ENCODE assay signal across 25 cellular contexts in the genomic region with DNA sequence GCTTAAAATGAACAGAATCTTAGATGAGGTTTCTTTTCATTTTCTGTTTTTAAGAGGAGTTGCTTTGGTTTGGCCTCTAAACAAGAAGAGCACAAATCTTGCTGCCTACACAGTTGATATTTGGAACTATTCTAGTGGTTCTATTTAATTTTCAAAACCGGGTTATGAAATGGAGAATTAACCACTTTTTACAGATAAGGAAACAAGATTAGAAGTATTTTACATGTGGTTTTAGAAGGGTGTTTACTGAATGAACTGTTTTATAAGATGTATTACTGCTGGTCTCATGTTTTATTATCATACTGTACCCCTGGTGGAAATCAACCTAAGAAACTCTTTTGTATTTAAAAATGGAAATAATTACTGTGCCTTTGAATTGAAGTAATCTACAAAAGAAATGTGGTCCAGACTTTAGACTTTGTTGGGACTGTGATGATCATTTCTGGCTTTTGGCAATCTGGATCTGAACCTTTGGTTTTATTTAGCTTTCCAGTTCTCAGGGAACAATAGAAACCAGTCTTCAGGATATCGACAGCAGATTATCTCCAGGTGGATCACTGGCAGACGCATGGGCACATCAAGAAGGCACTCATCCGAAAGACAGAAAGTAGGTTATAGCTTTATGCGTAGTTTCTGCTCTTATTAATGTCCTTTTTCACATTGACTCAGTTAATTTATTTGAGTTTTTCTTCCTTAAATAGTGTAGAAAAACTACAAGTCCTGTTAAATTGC. TPM values are rescaled to one million over a fixed set of nuclear protein-coding genes. Genes with fewer than 3 reads are reported as not detected.
A peak's percentile ranks its signal among the peaks of the same experiment; 100 is the strongest.
DNase-seq lines count a peak whose midpoint lies in the region; ATAC-seq and TF ChIP-seq lines count a peak whose summit lies in the region.
"Had no signal": no experiment of that assay in that cellular context is flagged by ENCODE, and none has a peak within 500 bp of the region (broad histone marks: within the 10 kb centered on the region; RNA-seq: fewer than 3 reads in every experiment).

No MANE protein-coding gene starts in this region.

- CTCF ChIA-PET in activated CD4-positive, alpha-beta T cell treated with anti-CD3 and anti-CD28 coated beads, Interleukin-2, amount 10 ng/mL, durations not matched to agents 7 days and 5 days (lab: Charles Lee), result interaction anchor here (0.6 kb wide), 1 partner anchor 631 kb away, joined by 3 read pairs; no protein-coding TSS in a partner anchor
- CTCF ChIA-PET in CD4-positive, alpha-beta memory T cell (lab: Charles Lee; ENCODE audit: partially characterized antibody), result interaction anchor here (0.9 to 1.3 kb wide), 2 partner anchors 10 to 11 kb away, joined by 3 to 4 read pairs; no protein-coding TSS in a partner anchor
- CTCF ChIA-PET in OCI-LY7 (lab: Charles Lee; ENCODE audit: unreplicated experiment), result no interaction called here
- CTCF ChIA-PET in Calu3 (lab: Charles Lee), result no interaction called here

- WGBS in endodermal cell (ENCODE audit: insufficient coverage in 1 of 2, insufficient read length in 1 of 2), 2 experiments, result 90 to 100% methylated on average over 4 to 5 of the region's 5 CpGs
- 68 to 70% methylated on average over 5 of the region's 5 CpGs for WGBS in upper lobe of left lung, 2 donors

- no peaks in the 10 kb centered on the region for H3K27me3 Mint-ChIP-seq in activated CD4-positive, alpha-beta T cell treated with anti-CD3 and anti-CD28 coated beads, Interleukin-2, amount 10 ng/mL, durations not matched to agents 7 days and 5 days
- H3K27me3 Mint-ChIP-seq in CD4-positive, alpha-beta memory T cell, result no peaks in the 10 kb centered on the region
- H3K27me3 Mint-ChIP-seq in endodermal cell (ENCODE audit: insufficient read depth) (no peaks in the 10 kb centered on the region), Calu3 (ENCODE audit: unreplicated experiment) (no peaks in the 10 kb centered on the region)

- no peak for TF ChIP-seq EP300 in upper lobe of left lung (IDR thresholded peaks at IDR 0.05)

- POLR2A ChIA-PET in activated CD4-positive, alpha-beta T cell treated with anti-CD3 and anti-CD28 coated beads, Interleukin-2, amount 10 ng/mL, durations not matched to agents 7 days and 5 days (lab: Charles Lee), result no interaction called here
- POLR2A ChIA-PET in CD4-positive, alpha-beta memory T cell (lab: Charles Lee; ENCODE audit: partially characterized antibody), result no interaction called here
- POLR2A ChIA-PET in OCI-LY7 (lab: Charles Lee), result interaction anchor here (0.6 to 1.5 kb wide), 8 partner anchors 10 to 91 kb away, joined by 3 to 5 read pairs (median 3); no protein-coding TSS in a partner anchor

- H3K27ac Mint-ChIP-seq in activated CD4-positive, alpha-beta T cell treated with anti-CD3 and anti-CD28 coated beads, Interleukin-2, amount 10 ng/mL, durations not matched to agents 7 days and 5 days, result peak overlapping the region; percentile 19
- peak overlapping the region; percentile 10 to 82 (median 48) for H3K27ac Mint-ChIP-seq in CD4-positive, alpha-beta memory T cell
- peak overlapping the region; percentile 15 for H3K27ac Mint-ChIP-seq in endodermal cell
- no peak overlapping the region for H3K27ac Mint-ChIP-seq in Calu3 (ENCODE audit: unreplicated experiment)
- H3K27ac Mint-ChIP-seq: activated naive CD4-positive, alpha-beta T cell treated with anti-CD3 and anti-CD28 coated beads for 36 hours had no signal

- TF ChIP-seq CTCF in OCI-LY7 (conservative IDR thresholded peaks at IDR 0.05; ENCODE audit: low read length) (no peak), endodermal cell (conservative IDR thresholded peaks at IDR 0.05) (no peak), Calu3 (IDR thresholded peaks at IDR 0.05; ENCODE audit: unreplicated experiment) (no peak), upper lobe of left lung (IDR thresholded peaks at IDR 0.05) (no peak)

- BruUV-seq in OCI-LY7 (replicated peaks; lab: Mats Ljungman, UMichigan), result TSS peak; percentile 6
- no TSS peak for BruUV-seq in Calu3 (replicated peaks; lab: Mats Ljungman, UMichigan)

- H3K4me2 ChIP-seq in OCI-LY7 (ENCODE audit: low read length), result no peak overlapping the region

- no peak overlapping the region for H2AFZ ChIP-seq in OCI-LY7 (ENCODE audit: low read length)
- H2AFZ ChIP-seq: parathyroid adenoma had no signal

- peaks cover 45% of the 10 kb centered on the region for H3K36me3 Mint-ChIP-seq in activated CD4-positive, alpha-beta T cell treated with anti-CD3 and anti-CD28 coated beads, Interleukin-2, amount 10 ng/mL, durations not matched to agents 7 days and 5 days (ENCODE audit: low read depth)
- H3K36me3 Mint-ChIP-seq in CD4-positive, alpha-beta memory T cell, result peaks cover 42 to 52% of the 10 kb centered on the region in 2 donors
- H3K36me3 Mint-ChIP-seq in endodermal cell (ENCODE audit: low read depth) (peaks cover 57% of the 10 kb centered on the region), Calu3 (ENCODE audit: insufficient read depth, unreplicated experiment) (peaks cover 49% of the 10 kb centered on the region)

- no peak overlapping the region for H3K9ac ChIP-seq in endodermal cell (ENCODE audit: extremely low read depth, low read length, poor library complexity, severe bottlenecking)
- H3K9ac ChIP-seq: parathyroid adenoma had no signal

- no peak overlapping the region for H3K4me3 ChIP-seq in CD4-positive, alpha-beta memory T cell (ENCODE audit: low read length in 2 of 2)
- H3K4me3 ChIP-seq in OCI-LY7 (ENCODE audit: low read depth, low read length, poor library complexity, severe bottlenecking) (no peak overlapping the region), endodermal cell (ENCODE audit: low read length) (no peak overlapping the region), upper lobe of left lung (no peak overlapping the region)
- H3K4me3 ChIP-seq: skin epidermis, testis had no signal

- DNase-seq in activated CD4-positive, alpha-beta T cell treated with anti-CD3 and anti-CD28 coated beads, Interleukin-2, amount 10 ng/mL, durations not matched to agents 7 days and 5 days, result no peak
- DNase-seq in activated CD4-positive, alpha-beta T cell treated with anti-CD3 and anti-CD28 coated beads for 48 hours, result no peak
- peak in 4 of 5 donors; percentile 14 to 46 (median 34) for DNase-seq in CD4-positive, alpha-beta memory T cell
- DNase-seq in OCI-LY7 (ENCODE audit: low spot score), result no peak
- DNase-seq in endodermal cell, result no peak
- DNase-seq in Calu3, result no peak
- no peak for DNase-seq in upper lobe of left lung
- DNase-seq: 8988T; activated CD4-positive, alpha-beta T cell treated with anti-CD3 and anti-CD28 coated beads for 1 hour; activated naive CD4-positive, alpha-beta T cell treated with anti-CD3 and anti-CD28 coated beads for 36 hours; GOT3; hippocampal formation; left cardiac atrium; NCI-H1048; NCI-H1694 treated with DMSO at 0.1 percent for 48 hours; NCI-H510A; PC-3; retina; stimulated activated naive CD4-positive, alpha-beta T cell treated with Interleukin-2 at 50 U/mL for 16 hours; testis had no signal

- H3K4me1 Mint-ChIP-seq in activated CD4-positive, alpha-beta T cell treated with anti-CD3 and anti-CD28 coated beads, Interleukin-2, amount 10 ng/mL, durations not matched to agents 7 days and 5 days, result peaks cover 13% of the 10 kb centered on the region
- H3K4me1 Mint-ChIP-seq in CD4-positive, alpha-beta memory T cell, result peaks cover 9 to 14% (median 10%) of the 10 kb centered on the region in 4 donors
- H3K4me1 Mint-ChIP-seq in endodermal cell (no peaks in the 10 kb centered on the region), Calu3 (ENCODE audit: low read depth, unreplicated experiment) (no peaks in the 10 kb centered on the region)

- no peaks in the 10 kb centered on the region for H3K9me3 Mint-ChIP-seq in activated CD4-positive, alpha-beta T cell treated with anti-CD3 and anti-CD28 coated beads, Interleukin-2, amount 10 ng/mL, durations not matched to agents 7 days and 5 days
- H3K9me3 Mint-ChIP-seq in CD4-positive, alpha-beta memory T cell, result no peaks in the 10 kb centered on the region
- H3K9me3 Mint-ChIP-seq in endodermal cell, result no peaks in the 10 kb centered on the region
- H3K9me3 Mint-ChIP-seq in Calu3 (ENCODE audit: low read depth, unreplicated experiment), result no peaks in the 10 kb centered on the region
- H3K9me3 Mint-ChIP-seq: activated naive CD4-positive, alpha-beta T cell treated with anti-CD3 and anti-CD28 coated beads for 36 hours had no signal

- ATAC-seq in upper lobe of left lung (ENCODE audit: low FRiP score in 2 of 2) (no peak), HG02970 (IDR thresholded peaks at IDR 0.05; ENCODE audit: low FRiP score, unreplicated experiment) (no peak)
- ATAC-seq: left cardiac atrium, PC-3, Right ventricle myocardium inferior had no signal

- no peak overlapping the region for H3K27ac ChIP-seq in CD4-positive, alpha-beta memory T cell (ENCODE audit: low read depth, low read length)
- H3K27ac ChIP-seq in OCI-LY7 (ENCODE audit: low read depth, low read length, poor library complexity, severe bottlenecking), result no peak overlapping the region
- H3K27ac ChIP-seq in endodermal cell (ENCODE audit: low read depth, low read length), result no peak overlapping the region
- H3K27ac ChIP-seq in upper lobe of left lung, result no peak overlapping the region
- H3K27ac ChIP-seq: C4-2B, parathyroid adenoma, skin epidermis, testis had no signal

- TF ChIP-seq POLR2A in upper lobe of left lung (IDR thresholded peaks at IDR 0.05), result no peak

- intact Hi-C loops in CD4-positive, alpha-beta memory T cell (cut with micrococcal nuclease), result no loop called here
- intact Hi-C loops in OCI-LY7 (cut with micrococcal nuclease; ENCODE audit: unreplicated experiment) (loop anchor here (5.0 kb wide), 1 partner anchor 68 kb away; no protein-coding TSS in a partner anchor), Calu3 (cut with micrococcal nuclease; ENCODE audit: unreplicated experiment) (no loop called here)

- no peaks in the 10 kb centered on the region for H3K79me2 ChIP-seq in OCI-LY7 (ENCODE audit: insufficient read depth, low read depth, low read length)
- H3K79me2 ChIP-seq: parathyroid adenoma had no signal

- no peaks in the 10 kb centered on the region for H3K27me3 ChIP-seq in CD4-positive, alpha-beta memory T cell (ENCODE audit: insufficient read depth, low read length)
- no peaks in the 10 kb centered on the region for H3K27me3 ChIP-seq in endodermal cell (ENCODE audit: control insufficient read depth, insufficient read depth, low read length, poor library complexity, severe bottlenecking)
- H3K27me3 ChIP-seq in upper lobe of left lung, result no peaks in the 10 kb centered on the region
- H3K27me3 ChIP-seq: testis had no signal

- peaks cover 28% of the 10 kb centered on the region for H3K36me3 ChIP-seq in CD4-positive, alpha-beta memory T cell (ENCODE audit: insufficient read depth, low read length)
- H3K36me3 ChIP-seq in OCI-LY7 (ENCODE audit: insufficient read depth, low read length) (peaks cover 96% of the 10 kb centered on the region), endodermal cell (ENCODE audit: control insufficient read depth, insufficient read depth, low read length) (peaks cover 79% of the 10 kb centered on the region), upper lobe of left lung (peaks cover 22 to 98% (median 55%) of the 10 kb centered on the region in 4 donors)

- no peak overlapping the region for H3K4me3 Mint-ChIP-seq in activated CD4-positive, alpha-beta T cell treated with anti-CD3 and anti-CD28 coated beads, Interleukin-2, amount 10 ng/mL, durations not matched to agents 7 days and 5 days
- H3K4me3 Mint-ChIP-seq in CD4-positive, alpha-beta memory T cell, result peak overlapping the region in 6 of 8 donors; percentile 7 to 72 (median 41)
- H3K4me3 Mint-ChIP-seq in endodermal cell (no peak overlapping the region), Calu3 (ENCODE audit: low read depth, unreplicated experiment) (no peak overlapping the region)
- H3K4me3 Mint-ChIP-seq: activated naive CD4-positive, alpha-beta T cell treated with anti-CD3 and anti-CD28 coated beads for 36 hours had no signal

- no peaks in the 10 kb centered on the region for H3K9me3 ChIP-seq in CD4-positive, alpha-beta memory T cell (ENCODE audit: control insufficient read depth in 1 of 2, low read length in 2 of 2)
- no peaks in the 10 kb centered on the region for H3K9me3 ChIP-seq in OCI-LY7 (ENCODE audit: low read length)
- no peaks in the 10 kb centered on the region for H3K9me3 ChIP-seq in endodermal cell (ENCODE audit: control insufficient read depth, low read length)
- H3K9me3 ChIP-seq in upper lobe of left lung, result no peaks in the 10 kb centered on the region
- H3K9me3 ChIP-seq: testis had no signal

- H3K4me1 ChIP-seq in CD4-positive, alpha-beta memory T cell (ENCODE audit: insufficient read depth, low read length), result peaks cover 19% of the 10 kb centered on the region
- H3K4me1 ChIP-seq in OCI-LY7 (ENCODE audit: insufficient read depth, low read length, poor library complexity, severe bottlenecking) (no peaks in the 10 kb centered on the region), endodermal cell (ENCODE audit: control insufficient read depth, insufficient read depth, low read length) (no peaks in the 10 kb centered on the region), upper lobe of left lung (peaks cover 0 to 4% (median 0%) of the 10 kb centered on the region in 4 donors)
- H3K4me1 ChIP-seq: parathyroid adenoma, testis had no signal

- no peaks in the 10 kb centered on the region for H3K9me2 ChIP-seq in OCI-LY7 (ENCODE audit: insufficient read depth, low read length)

- no peaks in the 10 kb centered on the region for H4K20me1 ChIP-seq in OCI-LY7 (ENCODE audit: insufficient read depth, low read length)

RNA-seq across cellular contexts. Expression of a gene that starts 43.2 kb away (rescaled TPM):
- 10 to 100 TPM; 22.7 to 24.1 TPM for total RNA-seq in activated CD4-positive, alpha-beta T cell treated with anti-CD3 and anti-CD28 coated beads, Interleukin-2, amount 10 ng/mL, durations not matched to agents 7 days and 5 days
- 10 to 100 TPM; 23.8 to 25.0 TPM for total RNA-seq in CD4-positive, alpha-beta memory T cell
- polyA plus RNA-seq in CD4-positive, alpha-beta memory T cell, result 10 to 100 TPM; 22.4 to 24.1 TPM
- 22.7 and 26.1 TPM in 2 replicates for total RNA-seq in OCI-LY7 (2014; rRNA removed; shearing (Covaris generic))
- 29.5 and 30.1 TPM in 2 replicates for total RNA-seq in OCI-LY7 (2022)
- 10 to 100 TPM; 23.9 to 25.1 TPM for total RNA-seq in endodermal cell
- polyA plus RNA-seq in endodermal cell (2013, experiment 1 of 2), result 16.7 TPM
- 16.9 TPM for polyA plus RNA-seq in endodermal cell (2013, experiment 2 of 2)
- 40.4 and 42.9 TPM in 2 replicates for total RNA-seq in Calu3 (2022)
- total RNA-seq in upper lobe of left lung, result 10 to 100 TPM; 12.9 to 49.0 (median 16.7) TPM

Comparison
In these comparisons a context has a peak if more than half of its experiments do, and no peak if none do; other contexts are left out.
1. DNase-seq: peak in CD4-positive, alpha-beta memory T cell (4 of 5); none in activated CD4-positive, alpha-beta T cell treated with anti-CD3 and anti-CD28 coated beads, Interleukin-2, amount 10 ng/mL, durations not matched to agents 7 days and 5 days (single experiment), activated CD4-positive, alpha-beta T cell treated with anti-CD3 and anti-CD28 coated beads for 48 hours (single experiment), OCI-LY7 (single experiment), endodermal cell (single experiment), Calu3 (single experiment) and upper lobe of left lung (0 of 2).
2. H3K4me3 Mint-ChIP-seq: peak in CD4-positive, alpha-beta memory T cell (6 of 8); none in activated CD4-positive, alpha-beta T cell treated with anti-CD3 and anti-CD28 coated beads, Interleukin-2, amount 10 ng/mL, durations not matched to agents 7 days and 5 days (single experiment), endodermal cell (single experiment) and Calu3 (single experiment).
3. CTCF ChIA-PET loops: an anchor here in activated CD4-positive, alpha-beta T cell treated with anti-CD3 and anti-CD28 coated beads, Interleukin-2, amount 10 ng/mL, durations not matched to agents 7 days and 5 days (0.6 kb wide) and CD4-positive, alpha-beta memory T cell (0.9 to 1.3 kb wide); none called in OCI-LY7 and Calu3.